Comparison of ENCODE assay signal across 8 cellular contexts in genomic region chr22:21642584-21643448, GRCh38. TPM values are rescaled to one million over a fixed set of nuclear protein-coding genes. Genes with fewer than 3 reads are reported as not detected.
DNase-seq lines count a peak whose midpoint lies in the region; ATAC-seq and TF ChIP-seq lines count a peak whose summit lies in the region.

No MANE protein-coding gene starts in this region.

- TF ChIP-seq CTCF in coronary artery (IDR thresholded peaks at IDR 0.05) (no peak), lower leg skin (IDR thresholded peaks at IDR 0.05) (no peak)

- TF ChIP-seq POLR2A in lower leg skin (IDR thresholded peaks at IDR 0.05): no peak

- ATAC-seq in Right ventricle myocardium superior (ENCODE audit: poor library complexity): peak; percentile 13

- 2 to 3% methylated on average over 27 to 36 of the region's 56 CpGs for WGBS in lower leg skin, 2 donors

- H3K4me3 ChIP-seq in coronary artery (peak overlapping the region; percentile 74), lower leg skin (ENCODE audit: low read depth, poor library complexity, severe bottlenecking) (peak overlapping the region; percentile 68)

- H3K27ac ChIP-seq in coronary artery: peak overlapping the region; percentile 46 to 76

- intact Hi-C loops in Right ventricle myocardium superior (cut with DNase I) (no loop called here), cardiac septum (cut with DNase I) (no loop called here), lower leg skin (cut with DNase I; ENCODE audit: low total_unique reads) (no loop called here)

- DNase-seq in Right ventricle myocardium superior: peak; percentile 55
- DNase-seq in cardiac septum (ENCODE audit: low spot score): no peak
- DNase-seq in NCI-H1930 (lab: John Stamatoyannopoulos, UW): peak; percentile 52 to 57
- DNase-seq in activated CD4-positive, CD25-positive, alpha-beta regulatory T cell (lab: John Stamatoyannopoulos, UW): peak in 3 of 4 experiments; percentile 21 to 33 (median 27)
- DNase-seq in coronary artery (ENCODE audit: low spot score): no peak
- DNase-seq in lower leg skin (ENCODE audit: low spot score in 2 of 2): no peak
- peak; percentile 40 to 44 for DNase-seq in stimulated activated CD8-positive, alpha-beta memory T cell treated with anti-CD3 and anti-CD28 coated beads, Interleukin-15, amount 100 ng/mL, for 48 hours (ENCODE audit: low read depth in 2 of 2)
- no peak for DNase-seq in GM19240 (ENCODE audit: insufficient read length, low spot score)

RNA-seq across cellular contexts. Expression of gene SDF2L1, which starts 0.7 kb away (rescaled TPM):
- total RNA-seq in Right ventricle myocardium superior: 20.4 TPM
- total RNA-seq in cardiac septum: 33.3 TPM
- 10 to 100 TPM in 3 of 4 donors, 1 to 10 TPM in 1; 8.2 to 21.4 (median 19.6) TPM for total RNA-seq in lower leg skin

RNA-seq across cellular contexts. Expression of gene CCDC116, which starts 10.3 kb away (rescaled TPM):
- total RNA-seq in Right ventricle myocardium superior (0.24 TPM), cardiac septum (0.43 TPM), lower leg skin (under 1 TPM in 2 of 4 donors, not detected in 2; 0.23 to 0.49 TPM)

RNA-seq across cellular contexts. Expression of gene YDJC, which starts 13.0 kb away (rescaled TPM):
- 4.5 TPM for total RNA-seq in Right ventricle myocardium superior
- 5.9 TPM for total RNA-seq in cardiac septum
- 10 to 100 TPM; 42.2 to 72.2 (median 56.5) TPM for total RNA-seq in lower leg skin

RNA-seq across cellular contexts. Expression of gene PPIL2, which starts 23.0 kb away (rescaled TPM):
- 22.5 TPM for total RNA-seq in Right ventricle myocardium superior
- 25.9 TPM for total RNA-seq in cardiac septum
- total RNA-seq in lower leg skin: 10 to 100 TPM; 22.3 to 44.2 (median 27.5) TPM

Comparison
In these comparisons a context has a peak if more than half of its experiments do, and no peak if none do; other contexts are left out.
1. DNase-seq: peak in Right ventricle myocardium superior (single experiment), NCI-H1930 (2 of 2), activated CD4-positive, CD25-positive, alpha-beta regulatory T cell (3 of 4) and stimulated activated CD8-positive, alpha-beta memory T cell treated with anti-CD3 and anti-CD28 coated beads, Interleukin-15, amount 100 ng/mL, for 48 hours (2 of 2); none in cardiac septum (single experiment), coronary artery (single experiment), lower leg skin (0 of 2) and GM19240 (single experiment).